Comparison of ENCODE assay signal across 27 cellular contexts in the genomic region with DNA sequence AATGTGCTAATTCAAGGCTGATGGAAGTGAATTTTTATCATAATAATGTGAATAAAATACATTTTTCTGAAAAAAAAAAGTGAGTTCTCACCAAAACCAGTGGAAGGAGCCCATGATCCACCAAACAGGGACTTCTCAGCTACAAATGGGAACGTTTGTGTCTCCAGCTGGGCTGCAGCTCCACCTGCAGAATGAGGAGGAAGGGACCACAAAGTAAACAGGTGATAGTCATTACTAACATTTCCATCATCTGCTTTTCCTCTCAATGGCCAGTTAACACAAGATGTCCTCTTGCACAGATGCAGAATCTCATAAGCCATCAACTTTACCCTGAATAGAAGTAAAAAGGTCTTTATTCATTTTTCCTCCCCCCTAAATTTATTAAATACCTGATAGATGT.
"Had no signal": no experiment of that assay in that cellular context is flagged by ENCODE, and none has a peak within 500 bp of the region (broad histone marks: within the 10 kb centered on the region; RNA-seq: fewer than 3 reads in every experiment).

No MANE protein-coding gene starts in this region.

- H3K27me3 ChIP-seq: dorsolateral prefrontal cortex, gastroesophageal sphincter, heart left ventricle, hepatocyte, left lung, neural progenitor cell, right lobe of liver, suprapubic skin, transverse colon, upper lobe of right lung, uterus had no signal

- H3K4me3 Mint-ChIP-seq: mesothelial cell of epicardium; naive B cell; nephron; neural progenitor cell; stimulated activated naive B cell treated with anti-CD40 and anti-IgM and Interleukin-4, amounts not matched to agents 10 μg/mL and 1 μg/mL and 100 μg/mL, for 72 hours; stimulated activated naive CD8-positive, alpha-beta T cell treated with anti-CD3 and anti-CD28 coated beads, Interleukin-15, Interleukin-2, amounts not matched to agents 100 ng/mL and 50 ng/mL, for 24 hours had no signal

- H3K9me3 Mint-ChIP-seq: mesothelial cell of epicardium, neural progenitor cell had no signal

- H3K36me3 Mint-ChIP-seq: mesothelial cell of epicardium, neural progenitor cell had no signal

- H3K27me3 Mint-ChIP-seq: naive B cell; progenitor cell of endocrine pancreas; stimulated activated naive B cell treated with anti-CD40 and anti-IgM and Interleukin-4, amounts not matched to agents 10 μg/mL and 1 μg/mL and 100 μg/mL, for 72 hours; stimulated activated naive CD8-positive, alpha-beta T cell treated with anti-CD3 and anti-CD28 coated beads, Interleukin-15, Interleukin-2, amounts not matched to agents 100 ng/mL and 50 ng/mL, for 24 hours had no signal

- H3K27ac Mint-ChIP-seq: mesothelial cell of epicardium; naive B cell; nephron; neural progenitor cell; progenitor cell of endocrine pancreas; stimulated activated naive B cell treated with anti-CD40 and anti-IgM and Interleukin-4, amounts not matched to agents 10 μg/mL and 1 μg/mL and 100 μg/mL, for 72 hours; stimulated activated naive CD8-positive, alpha-beta T cell treated with anti-CD3 and anti-CD28 coated beads, Interleukin-15, Interleukin-2, amounts not matched to agents 100 ng/mL and 50 ng/mL, for 24 hours had no signal

- DNase-seq: dorsolateral prefrontal cortex; effector CD4-positive, alpha-beta T cell; heart left ventricle; left cardiac atrium; mesenchymal stem cell; naive B cell; right lobe of liver; small intestine; stimulated activated CD4-positive, alpha-beta T cell treated with anti-CD3 and anti-CD28 coated beads, Interleukin-15, amount 100 ng/mL, for 24 hours; stimulated activated CD4-positive, alpha-beta T cell treated with anti-CD3 and anti-CD28 coated beads, Interleukin-2, amount 100 ng/mL, for 48 hours; stimulated activated naive B cell treated with anti-CD40 and anti-IgM and Interleukin-4, amounts not matched to agents 10 μg/mL and 1 μg/mL and 100 μg/mL, for 72 hours; transverse colon; upper lobe of right lung; uterus had no signal

- H3K9me3 ChIP-seq: gastroesophageal sphincter, heart left ventricle, left lung, mucosa of descending colon, right lobe of liver, suprapubic skin, transverse colon, upper lobe of right lung, uterus had no signal

- H3K36me3 ChIP-seq: gastroesophageal sphincter, heart left ventricle, left lung, neural progenitor cell, right lobe of liver, suprapubic skin, transverse colon, upper lobe of right lung, uterus had no signal

- H3K4me3 ChIP-seq: dorsolateral prefrontal cortex, gastroesophageal sphincter, heart left ventricle, hepatocyte, left lung, mucosa of descending colon, neural progenitor cell, right lobe of liver, suprapubic skin, transverse colon, upper lobe of right lung, uterus had no signal

- H3K4me1 Mint-ChIP-seq: mesothelial cell of epicardium, nephron, neural progenitor cell had no signal

- FAIRE-seq: small intestine had no signal

- ATAC-seq: esophagus mucosa, gastroesophageal sphincter, heart left ventricle, left cardiac atrium, left lung, mucosa of descending colon, right lobe of liver, upper lobe of right lung had no signal

- H3K27ac ChIP-seq: dorsolateral prefrontal cortex, epithelial cell of prostate, gastroesophageal sphincter, heart left ventricle, hepatocyte, left lung, neural progenitor cell, parathyroid adenoma, right lobe of liver, suprapubic skin, transverse colon, upper lobe of right lung, uterus had no signal

- H3K9ac ChIP-seq: neural progenitor cell, parathyroid adenoma had no signal

- H3K4me1 ChIP-seq: gastroesophageal sphincter, heart left ventricle, left lung, neural progenitor cell, parathyroid adenoma, right lobe of liver, suprapubic skin, transverse colon, upper lobe of right lung, uterus had no signal
